In genomic region chr4:9444114-9444513, GRCh38 we compare ENCODE assay signal across 2 cellular contexts. TPM values are rescaled to one million over a fixed set of nuclear protein-coding genes. Genes with fewer than 3 reads are reported as not detected.
"Had no signal": no experiment of that assay in that cellular context is flagged by ENCODE, and none has a peak within 500 bp of the region (broad histone marks: within the 10 kb centered on the region; RNA-seq: fewer than 3 reads in every experiment).

Gene DEFB131A (plus strand): TSS chr4:9444414. CDS start chr4:9444534, 120 bp downstream.

RNA-seq across cellular contexts. Expression of gene DEFB131A, which starts in this region (rescaled TPM):
- total RNA-seq: G401, GM12878 had no signal
- polyA plus RNA-seq: GM12878 had no signal
